Comparison of ENCODE assay signal across 8 cellular contexts in the genomic region with DNA sequence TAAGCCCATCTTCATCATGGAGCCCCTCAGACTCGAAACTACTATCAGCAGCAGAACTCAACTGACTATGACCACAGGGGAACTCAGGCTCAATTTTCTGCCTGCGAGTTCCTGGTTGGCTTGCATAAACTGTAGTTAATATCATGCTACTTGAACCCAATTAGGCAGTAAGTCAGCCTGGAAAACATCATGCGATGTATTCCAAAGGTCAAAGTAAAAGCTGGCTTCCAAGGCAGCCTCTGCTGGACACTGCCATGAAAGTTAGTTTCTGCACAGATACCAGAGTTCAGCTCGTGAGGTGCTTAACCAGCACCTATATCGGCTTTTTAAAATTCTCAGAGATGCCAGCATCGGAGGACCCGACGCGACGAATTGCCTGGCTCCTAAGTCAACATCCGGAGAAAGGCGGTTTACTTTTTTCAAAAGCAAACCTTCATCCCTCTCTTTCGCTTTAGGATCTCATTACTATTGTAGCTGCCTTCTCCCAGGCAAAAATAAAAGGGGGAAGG. TPM values are rescaled to one million over a fixed set of nuclear protein-coding genes. Genes with fewer than 3 reads are reported as not detected.
A peak's percentile ranks its signal among the peaks of the same experiment; 100 is the strongest.
DNase-seq lines count a peak whose midpoint lies in the region; TF ChIP-seq lines count a peak whose summit lies in the region.

No MANE protein-coding gene starts in this region.

- peak overlapping the region; percentile 100 for H3K27ac ChIP-seq in HL-60 (replicated peaks)
- H3K27ac ChIP-seq in adrenal gland = peak overlapping the region; percentile 95 to 99 (median 97)
- no peak overlapping the region for H3K27ac ChIP-seq in iPS-18a (ENCODE audit: low read length)
- peak overlapping the region; percentile 95 to 100 (median 99) for H3K27ac ChIP-seq in spleen

- peak overlapping the region; percentile 93 for H3K9ac ChIP-seq in iPS-18a (ENCODE audit: low read length)

- DNase-seq in AG10803 (ENCODE audit: low read depth) (no peak), HL-60 (ENCODE audit: low read depth in 1 of 2, low spot score in 1 of 2) (peak in 1 of 2 experiments; percentile 42), adrenal gland (peak in 1 of 7 donors; percentile 25), spleen (no peak), DMS153 (lab: John Stamatoyannopoulos, UW) (no peak), HK-2 (ENCODE audit: unreplicated experiment) (no peak), NCI-H2171 (lab: John Stamatoyannopoulos, UW) (no peak)

- TF ChIP-seq CTCF in AG10803 (conservative IDR thresholded peaks at IDR 0.05; ENCODE audit: low read length) = 0 out of 2 replicates have a peak, but pooled peaks have one; percentile 1
- TF ChIP-seq CTCF in HL-60 (IDR thresholded peaks at IDR 0.05; ENCODE audit: insufficient read depth, low read length) = no peak
- TF ChIP-seq CTCF in adrenal gland (IDR thresholded peaks at IDR 0.05) = no peak
- TF ChIP-seq CTCF in spleen (IDR thresholded peaks at IDR 0.05 in 8 of 11, conservative IDR thresholded peaks at IDR 0.05 in 3 of 11) = no peak

- whole genome bisulfite sequencing in adrenal gland, 4 donors = 2 to 11% (median 3%) methylated on average over 3 to 13 of the region's 13 CpGs
- WGBS in spleen, 5 donors = 0 to 4% (median 1%) methylated on average over 13 of the region's 13 CpGs

- intact Hi-C loops in adrenal gland (cut with DNase I) (loop anchor here in 1 of 2 donors (5.0 kb wide), 1 partner anchor 35 kb away; no protein-coding TSS in a partner anchor), spleen (cut with DNase I; ENCODE audit: low total_unique reads) (no loop called here)

- no peak for TF ChIP-seq POLR2A in adrenal gland (IDR thresholded peaks at IDR 0.05)
- TF ChIP-seq POLR2A in spleen (IDR thresholded peaks at IDR 0.05) = no peak

- H3K4me3 ChIP-seq in AG10803 (ENCODE audit: low read length) = peak overlapping the region; percentile 93
- H3K4me3 ChIP-seq in HL-60 (replicated peaks; ENCODE audit: insufficient read depth, low read length) = peak overlapping the region; percentile 62
- H3K4me3 ChIP-seq in adrenal gland = peak overlapping the region in 3 of 4 donors; percentile 58 to 97 (median 81)
- H3K4me3 ChIP-seq in iPS-18a (ENCODE audit: low read length) = peak overlapping the region; percentile 92
- H3K4me3 ChIP-seq in spleen = peak overlapping the region; percentile 69 to 99 (median 94)

- H3K9me3 ChIP-seq in adrenal gland (replicated peaks in 1 of 3) = no peaks in the 10 kb centered on the region
- H3K9me3 ChIP-seq in iPS-18a (ENCODE audit: control insufficient read depth, low read depth, low read length) = no peaks in the 10 kb centered on the region
- no peaks in the 10 kb centered on the region for H3K9me3 ChIP-seq in spleen

- H3K27me3 ChIP-seq in HL-60 (ENCODE audit: insufficient read depth, poor library complexity, severe bottlenecking) = no peaks in the 10 kb centered on the region
- H3K27me3 ChIP-seq in adrenal gland = no peaks in the 10 kb centered on the region
- peaks cover 5% of the 10 kb centered on the region for H3K27me3 ChIP-seq in iPS-18a (ENCODE audit: control insufficient read depth, insufficient read depth, low read length)
- H3K27me3 ChIP-seq in spleen (replicated peaks in 1 of 7) = no peaks in the 10 kb centered on the region

- H3K36me3 ChIP-seq in adrenal gland (replicated peaks in 1 of 2) (no peaks in the 10 kb centered on the region), iPS-18a (ENCODE audit: control insufficient read depth, low read depth, low read length) (no peaks in the 10 kb centered on the region), spleen (no peaks in the 10 kb centered on the region)

- peaks cover 9 to 41% of the 10 kb centered on the region in 2 donors for H3K4me1 ChIP-seq in adrenal gland (replicated peaks in 1 of 2)
- H3K4me1 ChIP-seq in iPS-18a (ENCODE audit: control insufficient read depth, low read depth, low read length) = peaks cover 31% of the 10 kb centered on the region
- H3K4me1 ChIP-seq in spleen = peaks cover 12 to 59% (median 51%) of the 10 kb centered on the region in 6 donors

RNA-seq across cellular contexts. Expression of a gene that starts 3.8 kb away (rescaled TPM):
- total RNA-seq in adrenal gland = 10 to 100 TPM; 45.5 to 92.5 (median 76.8) TPM
- 100 to 1,000 TPM in 1 of 3 donors, 10 to 100 TPM in 2; 44.5 to 170 (median 97.3) TPM for polyA plus RNA-seq in adrenal gland
- total RNA-seq in spleen = 100 to 1,000 TPM in 4 of 7 donors, 10 to 100 TPM in 3; 68.4 to 163 (median 129) TPM
- 100 to 1,000 TPM in 1 of 3 donors, 10 to 100 TPM in 2; 58.6 to 110 (median 91.1) TPM for polyA plus RNA-seq in spleen
